ENCODE assay signal across 10 cellular contexts in genomic region chrX:72029473-72030411, GRCh38.
DNase-seq lines count a peak whose midpoint lies in the region; ATAC-seq and TF ChIP-seq lines count a peak whose summit lies in the region.
"Had no signal": no experiment of that assay in that cellular context is flagged by ENCODE, and none has a peak within 500 bp of the region (broad histone marks: within the 10 kb centered on the region; RNA-seq: fewer than 3 reads in every experiment).

No MANE protein-coding gene starts in this region.

- H2AFZ ChIP-seq in ACC112 (ENCODE audit: low read length, unreplicated experiment) = no peak overlapping the region

- H3K4me3 ChIP-seq in ACC112 (ENCODE audit: low read depth, low read length) (no peak overlapping the region), choroid plexus epithelial cell (ENCODE audit: low read depth, low read length) (no peak overlapping the region), muscle layer of colon (ENCODE audit: low read depth in 1 of 2, low read length in 2 of 2) (no peak overlapping the region), dorsolateral prefrontal cortex (no peak overlapping the region)

- H3K27me3 ChIP-seq in ACC112 (ENCODE audit: insufficient read depth, low read length) (no peaks in the 10 kb centered on the region), muscle layer of colon (ENCODE audit: control insufficient read depth in 1 of 2, insufficient read depth in 2 of 2, low read length in 2 of 2) (peaks cover 4 to 15% of the 10 kb centered on the region in 2 donors), dorsolateral prefrontal cortex (peaks cover 0 to 65% (median 26%) of the 10 kb centered on the region in 45 donors)

- intact Hi-C loops in dorsolateral prefrontal cortex (cut with DNase I) = no loop called here

- H3K27ac ChIP-seq in ACC112 (ENCODE audit: low read depth, low read length) = peak overlapping the region; percentile 64
- H3K27ac ChIP-seq in muscle layer of colon (ENCODE audit: low read depth, low read length) = peak overlapping the region; percentile 44
- no peak overlapping the region for H3K27ac ChIP-seq in dorsolateral prefrontal cortex

- no peak overlapping the region for H3K9ac ChIP-seq in muscle layer of colon (ENCODE audit: low read length)

- H3K4me1 ChIP-seq in ACC112 (ENCODE audit: control insufficient read depth, insufficient read depth, low read length, unreplicated experiment) (peaks cover 24% of the 10 kb centered on the region), muscle layer of colon (ENCODE audit: insufficient read depth, low read length) (peaks cover 38% of the 10 kb centered on the region)

- H3K36me3 ChIP-seq in ACC112 (ENCODE audit: insufficient read depth, low read length) (no peaks in the 10 kb centered on the region), muscle layer of colon (ENCODE audit: insufficient read depth, low read length) (no peaks in the 10 kb centered on the region)

- H3K79me2 ChIP-seq in ACC112 (ENCODE audit: control insufficient read depth, insufficient read depth, low read length, unreplicated experiment) = no peaks in the 10 kb centered on the region

- ATAC-seq in GM21825 (IDR thresholded peaks at IDR 0.05; ENCODE audit: unreplicated experiment) (no peak), HG03439 (IDR thresholded peaks at IDR 0.05; ENCODE audit: unreplicated experiment) (no peak)

- DNase-seq in HT1080 (ENCODE audit: low read depth) (peak; percentile 92), choroid plexus epithelial cell (ENCODE audit: low read depth) (peak; percentile 73), dorsolateral prefrontal cortex (no peak), cortex of kidney (lab: John Stamatoyannopoulos, UW) (no peak)
- DNase-seq: activated gamma-delta T cell treated with Interleukin-2 at 50 U/mL for 16 hours, mesendoderm had no signal

- TF ChIP-seq CTCF in choroid plexus epithelial cell (conservative IDR thresholded peaks at IDR 0.05; ENCODE audit: low read depth, low read length) (no peak), dorsolateral prefrontal cortex (IDR thresholded peaks at IDR 0.05 in 54 of 56, conservative IDR thresholded peaks at IDR 0.05 in 2 of 56; ENCODE audit: low read depth in 1 of 56, partially characterized antibody in 56 of 56) (no peak)

- H3K9me3 ChIP-seq in muscle layer of colon (ENCODE audit: low read length) = no peaks in the 10 kb centered on the region

Comparison
In these comparisons a context has a peak if more than half of its experiments do, and no peak if none do; other contexts are left out.
1. H3K27ac ChIP-seq: peak in ACC112 (single experiment) and muscle layer of colon (single experiment); none in dorsolateral prefrontal cortex (0 of 59).
2. DNase-seq: peak in HT1080 (single experiment) and choroid plexus epithelial cell (single experiment); none in dorsolateral prefrontal cortex (0 of 10) and cortex of kidney (single experiment).